In genomic region chr3:30893678-30894325, GRCh38 we compare ENCODE assay signal across 9 cellular contexts. TPM values are rescaled to one million over a fixed set of nuclear protein-coding genes. Genes with fewer than 3 reads are reported as not detected.
A peak's percentile ranks its signal among the peaks of the same experiment; 100 is the strongest.
DNase-seq lines count a peak whose midpoint lies in the region; ATAC-seq and TF ChIP-seq lines count a peak whose summit lies in the region.
"Had no signal": no experiment of that assay in that cellular context is flagged by ENCODE, and none has a peak within 500 bp of the region (broad histone marks: within the 10 kb centered on the region; RNA-seq: fewer than 3 reads in every experiment).

No MANE protein-coding gene starts in this region.

- no peaks in the 10 kb centered on the region for H3K36me3 Mint-ChIP-seq in activated CD4-positive, alpha-beta T cell treated with anti-CD3 and anti-CD28 coated beads, Interleukin-2, amount 10 ng/mL, durations not matched to agents 7 days and 5 days (ENCODE audit: low read depth)
- 0 out of 2 replicates have a peak, but pooled peaks cover 3% of the 10 kb centered on the region for H3K36me3 Mint-ChIP-seq in WTC11
- H3K36me3 Mint-ChIP-seq: CD4-positive, CD25-positive, alpha-beta regulatory T cell had no signal

- H3K4me3 ChIP-seq in iPS-15b (ENCODE audit: low read depth, low read length) (peak overlapping the region; percentile 46), stomach smooth muscle (ENCODE audit: low read length in 2 of 2) (peak overlapping the region; percentile 77)

- H3K36me3 ChIP-seq in iPS-15b (ENCODE audit: control insufficient read depth, insufficient read depth, low read length), result no peaks in the 10 kb centered on the region
- no peaks in the 10 kb centered on the region for H3K36me3 ChIP-seq in stomach smooth muscle (ENCODE audit: control insufficient read depth in 2 of 2, insufficient read depth in 2 of 2, low read length in 2 of 2)

- peaks cover 22% of the 10 kb centered on the region for H3K27me3 ChIP-seq in iPS-15b (ENCODE audit: control insufficient read depth, insufficient read depth, low read length)
- peaks cover 0 to 7% of the 10 kb centered on the region in 2 donors for H3K27me3 ChIP-seq in stomach smooth muscle (ENCODE audit: control insufficient read depth in 1 of 2, insufficient read depth in 2 of 2, low read length in 2 of 2)

- ATAC-seq in WTC11 (no peak), HG03460 (IDR thresholded peaks at IDR 0.05; ENCODE audit: unreplicated experiment) (no peak), GM18873 (IDR thresholded peaks at IDR 0.05; ENCODE audit: low FRiP score, unreplicated experiment) (no peak)

- peaks cover 13% of the 10 kb centered on the region for H3K4me1 Mint-ChIP-seq in activated CD4-positive, alpha-beta T cell treated with anti-CD3 and anti-CD28 coated beads, Interleukin-2, amount 10 ng/mL, durations not matched to agents 7 days and 5 days
- H3K4me1 Mint-ChIP-seq in WTC11, result peaks cover 44% of the 10 kb centered on the region

- H3K4me1 ChIP-seq in iPS-15b (ENCODE audit: control insufficient read depth, insufficient read depth, low read length) (peaks cover 5% of the 10 kb centered on the region), stomach smooth muscle (ENCODE audit: control insufficient read depth, insufficient read depth, low read length) (peaks cover 4% of the 10 kb centered on the region)

- H3K27ac ChIP-seq in stomach smooth muscle (ENCODE audit: low read length), result no peak overlapping the region

- CTCF ChIA-PET in activated CD4-positive, alpha-beta T cell treated with anti-CD3 and anti-CD28 coated beads, Interleukin-2, amount 10 ng/mL, durations not matched to agents 7 days and 5 days (lab: Charles Lee), result no interaction called here
- CTCF ChIA-PET in WTC11 (lab: Charles Lee), result no interaction called here

- peaks cover 38% of the 10 kb centered on the region for H3K27me3 Mint-ChIP-seq in activated CD4-positive, alpha-beta T cell treated with anti-CD3 and anti-CD28 coated beads, Interleukin-2, amount 10 ng/mL, durations not matched to agents 7 days and 5 days
- peaks cover 25% of the 10 kb centered on the region for H3K27me3 Mint-ChIP-seq in WTC11 (ENCODE audit: low read depth)

- H3K4me3 Mint-ChIP-seq in activated CD4-positive, alpha-beta T cell treated with anti-CD3 and anti-CD28 coated beads, Interleukin-2, amount 10 ng/mL, durations not matched to agents 7 days and 5 days, result peak overlapping the region; percentile 69
- peak overlapping the region; percentile 72 for H3K4me3 Mint-ChIP-seq in WTC11

- H3K27ac Mint-ChIP-seq in activated CD4-positive, alpha-beta T cell treated with anti-CD3 and anti-CD28 coated beads, Interleukin-2, amount 10 ng/mL, durations not matched to agents 7 days and 5 days, result no peak overlapping the region
- no peak overlapping the region for H3K27ac Mint-ChIP-seq in WTC11
- H3K27ac Mint-ChIP-seq: CD4-positive, CD25-positive, alpha-beta regulatory T cell had no signal

- no peaks in the 10 kb centered on the region for H3K9me3 Mint-ChIP-seq in activated CD4-positive, alpha-beta T cell treated with anti-CD3 and anti-CD28 coated beads, Interleukin-2, amount 10 ng/mL, durations not matched to agents 7 days and 5 days
- peaks cover 6% of the 10 kb centered on the region; the same call in 1 of the 2 replicates for H3K9me3 Mint-ChIP-seq in WTC11
- H3K9me3 Mint-ChIP-seq: CD4-positive, CD25-positive, alpha-beta regulatory T cell had no signal

- H3K9me3 ChIP-seq in iPS-15b (ENCODE audit: control insufficient read depth, insufficient read depth, low read length) (no peaks in the 10 kb centered on the region), stomach smooth muscle (ENCODE audit: control insufficient read depth in 2 of 2, low read length in 2 of 2) (no peaks in the 10 kb centered on the region)

- no peak for DNase-seq in activated CD4-positive, alpha-beta T cell treated with anti-CD3 and anti-CD28 coated beads, Interleukin-2, amount 10 ng/mL, durations not matched to agents 7 days and 5 days
- no peak for DNase-seq in activated CD4-positive, alpha-beta T cell treated with anti-CD3 and anti-CD28 coated beads for 4 hours
- DNase-seq in WTC11 (ENCODE audit: low spot score), result no peak
- no peak for DNase-seq in epidermal melanocyte (ENCODE audit: insufficient read length, low spot score)

- POLR2A ChIA-PET in activated CD4-positive, alpha-beta T cell treated with anti-CD3 and anti-CD28 coated beads, Interleukin-2, amount 10 ng/mL, durations not matched to agents 7 days and 5 days (lab: Charles Lee), result no interaction called here
- POLR2A ChIA-PET in WTC11 (lab: Charles Lee), result no interaction called here

- H3K9ac ChIP-seq in iPS-15b (ENCODE audit: low read depth, low read length) (no peak overlapping the region), stomach smooth muscle (ENCODE audit: low read length in 2 of 2) (peak overlapping the region in 1 of 2 donors; percentile 1)

- no peak for TF ChIP-seq CTCF in WTC11 (IDR thresholded peaks at IDR 0.05)

TF ChIP-seq in WTC11, 78 proteins besides CTCF, POLR2A, EP300 and RAD21:
- TF ChIP-seq OVOL2 (CRISPR knock-in tag; IDR thresholded peaks at IDR 0.05; ENCODE audit: borderline replicate concordance), result no peak
- TF ChIP-seq HMGXB4 (CRISPR knock-in tag; IDR thresholded peaks at IDR 0.05), result no peak
- TF ChIP-seq E2F1 (CRISPR knock-in tag; IDR thresholded peaks at IDR 0.05), result no peak
- TF ChIP-seq ZNF232 (CRISPR knock-in tag; IDR thresholded peaks at IDR 0.05), result no peak
- no peak for TF ChIP-seq NFYB (CRISPR knock-in tag; conservative IDR thresholded peaks at IDR 0.05; ENCODE audit: low read depth)
- no peak for TF ChIP-seq STAT6 (CRISPR knock-in tag; conservative IDR thresholded peaks at IDR 0.05; ENCODE audit: low read depth)
- no peak for TF ChIP-seq JUN (CRISPR knock-in tag; IDR thresholded peaks at IDR 0.05)
- no peak for TF ChIP-seq MAX (CRISPR knock-in tag; IDR thresholded peaks at IDR 0.05)
- no peak for TF ChIP-seq ZNF671 (CRISPR knock-in tag; IDR thresholded peaks at IDR 0.05)

RNA-seq across cellular contexts. Expression of gene GADL1, which starts 0.7 kb away (rescaled TPM):
- total RNA-seq in activated CD4-positive, alpha-beta T cell treated with anti-CD3 and anti-CD28 coated beads, Interleukin-2, amount 10 ng/mL, durations not matched to agents 7 days and 5 days, result not detected
- total RNA-seq in WTC11 (2021), result 0.05 to 0.18 TPM (median 0.15 TPM) in 3 replicates
- total RNA-seq: CD4-positive, CD25-positive, alpha-beta regulatory T cell had no signal
